Comparison of ENCODE assay signal across 8 cellular contexts in genomic region chr17:76072149-76072858, GRCh38. TPM values are rescaled to one million over a fixed set of nuclear protein-coding genes. Genes with fewer than 3 reads are reported as not detected.
DNase-seq lines count a peak whose midpoint lies in the region; ATAC-seq lines count a peak whose summit lies in the region.

TSS of gene SRP68 (minus strand) at chr17:76072517. CDS start at chr17:76072491, 26 bp downstream.

- DNase-seq in AML-193 (lab: John Stamatoyannopoulos, UW): peak; percentile 91 to 92
- peak; percentile 97 for DNase-seq in GM19238 (ENCODE audit: insufficient read length, low spot score)
- peak; percentile 78 to 96 for DNase-seq in NCI-H526 (lab: John Stamatoyannopoulos, UW)
- peak; percentile 81 for DNase-seq in activated CD4-positive, alpha-beta T cell treated with anti-CD3 and anti-CD28 coated beads, Interleukin-2, amount 50 U/mL, for 1 hour
- peak; percentile 48 for DNase-seq in cortex of kidney (lab: John Stamatoyannopoulos, UW)
- DNase-seq in left lobe of liver (ENCODE audit: low spot score): peak; percentile 96
- peak; percentile 85 to 87 for DNase-seq in stimulated activated CD4-positive, alpha-beta T cell treated with anti-CD3 and anti-CD28 coated beads, Interleukin-2, amount 100 ng/mL, for 24 hours

- ATAC-seq in HG03442 (IDR thresholded peaks at IDR 0.05; ENCODE audit: unreplicated experiment) (peak; percentile 75), left lobe of liver (peak; percentile 99)

RNA-seq across cellular contexts. Expression of gene SRP68, which starts in this region (rescaled TPM):
- total RNA-seq in left lobe of liver: 30.8 TPM

Comparison
In these comparisons a context has a peak if more than half of its experiments do, and no peak if none do; other contexts are left out.
1. Peak in every context shown above with its lines: DNase-seq and ATAC-seq.